ENCODE assay signal across 1 cellular context in the genomic region with DNA sequence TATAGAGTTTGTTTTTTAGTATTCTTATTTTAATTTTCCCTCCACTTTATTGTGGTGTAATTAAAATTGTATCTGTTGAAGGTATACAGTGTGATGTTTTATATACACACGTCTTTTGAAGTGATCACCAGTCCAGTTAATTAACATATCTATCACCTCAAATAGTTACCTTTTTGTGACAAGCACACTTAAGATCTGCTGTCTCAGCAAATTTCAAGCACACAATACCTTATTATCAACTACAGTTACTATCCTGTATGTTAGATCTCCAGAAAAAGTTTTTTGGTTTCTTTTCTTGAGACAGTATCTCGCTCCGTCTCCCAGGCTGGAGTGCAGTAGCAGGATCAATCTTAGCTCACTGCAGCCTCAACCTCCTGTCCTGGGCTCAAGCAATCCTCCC.
TF ChIP-seq lines count a peak whose summit lies in the region.

No MANE protein-coding gene starts in this region.

TF ChIP-seq in IMR-90, 13 proteins besides CTCF, POLR2A, EP300 and RAD21:
- TF ChIP-seq MAFK (IDR thresholded peaks at IDR 0.05; ENCODE audit: low read depth, low read length) (peak; percentile 99), MAZ (IDR thresholded peaks at IDR 0.05; ENCODE audit: borderline replicate concordance, low read depth, low read length) (no peak), FOS (IDR thresholded peaks at IDR 0.05; ENCODE audit: low read depth, low read length) (no peak), CHD1 (IDR thresholded peaks at IDR 0.05; ENCODE audit: low read depth, low read length) (no peak)
